In genomic region chr10:102649770-102650654, GRCh38 we compare ENCODE assay signal across 9 cellular contexts.
A peak's percentile ranks its signal among the peaks of the same experiment; 100 is the strongest.
DNase-seq lines count a peak whose midpoint lies in the region; ATAC-seq lines count a peak whose summit lies in the region.
"Had no signal": no experiment of that assay in that cellular context is flagged by ENCODE, and none has a peak within 500 bp of the region (broad histone marks: within the 10 kb centered on the region; RNA-seq: fewer than 3 reads in every experiment).

No MANE protein-coding gene starts in this region.

- H3K9me3 Mint-ChIP-seq in stimulated activated naive B cell treated with anti-CD40 and anti-IgM and Interleukin-4, amounts not matched to agents 10 μg/mL and 1 μg/mL and 100 μg/mL, for 72 hours = no peaks in the 10 kb centered on the region

- peaks cover 77 to 98% of the 10 kb centered on the region in 2 donors for H3K4me1 Mint-ChIP-seq in stimulated activated naive B cell treated with anti-CD40 and anti-IgM and Interleukin-4, amounts not matched to agents 10 μg/mL and 1 μg/mL and 100 μg/mL, for 72 hours

- peak overlapping the region; percentile 13; the same call in 1 of the 2 replicates for H3K4me3 ChIP-seq in HUES6 (ENCODE audit: low read depth, low read length)

- peaks cover 58% of the 10 kb centered on the region for H3K4me1 ChIP-seq in HUES6 (ENCODE audit: control insufficient read depth, insufficient read depth, low read length)

- no peak for ATAC-seq in stimulated activated naive B cell treated with anti-CD40 and anti-IgM and Interleukin-4, amounts not matched to agents 10 μg/mL and 1 μg/mL and 100 μg/mL, for 72 hours (replicated peaks)
- no peak for ATAC-seq in GM21786 (IDR thresholded peaks at IDR 0.05; ENCODE audit: unreplicated experiment)

- peak overlapping the region; percentile 38 for H3K27ac ChIP-seq in HUES6 (ENCODE audit: low read depth, low read length)
- H3K27ac ChIP-seq in angular gyrus (ENCODE audit: low read depth, low read length) = peak overlapping the region; percentile 93

- H3K36me3 Mint-ChIP-seq in stimulated activated naive B cell treated with anti-CD40 and anti-IgM and Interleukin-4, amounts not matched to agents 10 μg/mL and 1 μg/mL and 100 μg/mL, for 72 hours = peaks cover 43 to 53% of the 10 kb centered on the region in 2 donors

- no peaks in the 10 kb centered on the region for H3K27me3 Mint-ChIP-seq in stimulated activated naive B cell treated with anti-CD40 and anti-IgM and Interleukin-4, amounts not matched to agents 10 μg/mL and 1 μg/mL and 100 μg/mL, for 72 hours

- no peaks in the 10 kb centered on the region for H3K27me3 ChIP-seq in HUES6 (ENCODE audit: control insufficient read depth, insufficient read depth, low read length)

- H3K4me3 Mint-ChIP-seq in stimulated activated naive B cell treated with anti-CD40 and anti-IgM and Interleukin-4, amounts not matched to agents 10 μg/mL and 1 μg/mL and 100 μg/mL, for 72 hours = peak overlapping the region; percentile 81 to 82

- no peaks in the 10 kb centered on the region for H3K9me3 ChIP-seq in HUES6 (ENCODE audit: control insufficient read depth, insufficient read depth, low read depth, low read length)

- no peak overlapping the region for H3K9ac ChIP-seq in HUES6 (ENCODE audit: low read length)

- peaks cover 26% of the 10 kb centered on the region for H3K36me3 ChIP-seq in HUES6 (ENCODE audit: control insufficient read depth, insufficient read depth, low read length)

- DNase-seq in left kidney (ENCODE audit: low read depth, low spot score) (peak; percentile 75), amniotic stem cell (lab: John Stamatoyannopoulos, UW) (no peak), medulla oblongata (ENCODE audit: extremely low spot score) (no peak)
- no peak for DNase-seq in stimulated activated naive B cell treated with anti-CD40 and anti-IgM and Interleukin-4, amounts not matched to agents 10 μg/mL and 1 μg/mL and 100 μg/mL, for 72 hours
- DNase-seq in stimulated activated CD4-positive, alpha-beta T cell treated with anti-CD3 and anti-CD28 coated beads, Interleukin-4, amount 100 ng/mL, for 24 hours = no peak
- DNase-seq: cerebellar nuclear complex had no signal

- peak overlapping the region; percentile 96 for H3K27ac Mint-ChIP-seq in stimulated activated naive B cell treated with anti-CD40 and anti-IgM and Interleukin-4, amounts not matched to agents 10 μg/mL and 1 μg/mL and 100 μg/mL, for 72 hours
